Comparison of ENCODE assay signal across 9 cellular contexts in the genomic region with DNA sequence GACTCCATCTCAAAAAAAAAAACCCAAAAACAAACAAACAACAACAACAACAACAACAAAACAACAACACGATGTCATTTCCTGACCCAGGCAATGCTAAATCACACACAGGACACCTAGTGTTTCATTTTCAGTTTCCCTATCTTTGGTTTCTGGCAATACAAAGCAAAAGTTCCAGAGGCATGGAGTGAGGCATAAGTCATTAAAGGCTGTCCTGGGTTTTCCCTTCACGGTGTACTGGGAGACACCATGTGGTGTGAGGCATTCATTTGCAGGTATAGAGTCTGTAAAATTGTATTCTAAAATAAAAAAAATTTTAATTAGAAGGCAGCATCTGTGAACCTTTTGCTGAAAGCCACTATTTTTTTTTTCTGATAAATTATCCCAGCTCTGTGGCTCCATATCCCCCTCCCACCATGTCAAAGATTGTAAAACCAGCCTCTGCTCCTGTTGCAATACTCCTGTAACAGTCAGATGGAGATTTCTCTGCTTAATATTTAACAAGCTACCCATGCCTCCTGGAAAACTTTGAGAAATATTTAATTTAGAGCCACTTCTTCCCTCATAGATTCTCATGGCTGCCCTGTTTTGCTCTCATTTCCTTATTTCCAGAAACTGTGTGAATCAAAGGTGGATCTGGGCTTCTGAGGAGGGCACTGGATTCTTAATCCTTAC.
"Had no signal": no experiment of that assay in that cellular context is flagged by ENCODE, and none has a peak within 500 bp of the region (broad histone marks: within the 10 kb centered on the region; RNA-seq: fewer than 3 reads in every experiment).

No MANE protein-coding gene starts in this region.

- H2AFZ ChIP-seq: GM23248 had no signal

- H3K27ac Mint-ChIP-seq: HFFc6, IgD-negative memory B cell had no signal

- H3K36me3 ChIP-seq: HAP-1 had no signal

- H3K27ac ChIP-seq: GM23248 had no signal

- DNase-seq: GM23248, GOT3, H7, HFFc6, KBM-7 had no signal

- FAIRE-seq: HTR-8/SVneo had no signal

- H3K4me1 ChIP-seq: HAP-1 had no signal

- ATAC-seq: HCT116 had no signal

- H3K4me3 ChIP-seq: GM23248, HAP-1 had no signal

- H3K4me3 Mint-ChIP-seq: HFFc6, IgD-negative memory B cell had no signal

- H3K9ac ChIP-seq: GM23248 had no signal

- H3K9me3 ChIP-seq: HAP-1 had no signal

- H3K36me3 Mint-ChIP-seq: IgD-negative memory B cell had no signal
